ENCODE assay signal across 8 cellular contexts in the genomic region with DNA sequence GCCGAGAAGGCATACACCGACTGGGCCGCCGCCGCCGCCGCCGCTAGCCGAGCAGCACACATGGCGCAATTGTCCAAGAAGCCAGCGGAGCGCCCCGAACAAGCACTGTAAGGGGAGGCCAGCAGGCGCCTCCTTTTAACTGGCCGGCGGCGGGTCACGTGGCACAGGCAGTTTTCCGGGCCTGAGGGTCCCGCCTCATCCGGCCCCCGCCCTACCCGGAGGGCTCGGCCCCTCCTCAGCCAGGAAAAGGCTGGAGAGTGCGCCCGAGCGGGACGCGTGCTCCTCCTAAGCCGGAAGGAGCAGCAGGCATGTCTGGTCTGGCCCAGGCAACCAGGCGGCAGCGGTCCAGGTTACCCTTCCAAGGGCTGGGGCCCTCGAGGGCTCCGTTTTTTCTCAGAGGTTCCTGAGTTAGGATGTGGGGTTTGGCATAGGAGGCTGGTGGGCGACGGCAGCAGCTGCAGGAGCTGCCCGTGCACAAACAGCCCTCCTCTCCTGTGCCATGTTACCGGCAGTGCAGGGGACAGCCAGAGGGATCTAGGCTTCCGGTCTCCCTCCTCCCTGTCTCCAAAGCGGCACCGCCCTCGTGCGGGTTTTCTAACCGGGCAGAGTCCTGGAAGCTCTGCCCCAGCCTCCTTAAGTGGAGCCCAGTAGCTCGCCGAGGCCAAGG. TPM values are rescaled to one million over a fixed set of nuclear protein-coding genes. Genes with fewer than 3 reads are reported as not detected.
A peak's percentile ranks its signal among the peaks of the same experiment; 100 is the strongest.
DNase-seq lines count a peak whose midpoint lies in the region; ATAC-seq and TF ChIP-seq lines count a peak whose summit lies in the region.

GPX1 (minus strand) TSS at position 137 of the 667 bp plus-strand sequence; CDS start at position 62, 75 bp downstream.

- H3K27ac ChIP-seq in ascending aorta, result peak within 1 kb of the TSS; percentile 91 to 95
- peak within 1 kb of the TSS; percentile 93 for H3K27ac ChIP-seq in right cardiac atrium (ENCODE audit: low read length)
- peak within 1 kb of the TSS; percentile 81 to 92 for H3K27ac ChIP-seq in uterus

- intact Hi-C loops in ascending aorta (cut with DNase I) (loop anchor here (1.0 to 2.0 kb wide), 2 partner anchors 54 to 90 kb away; partner anchors contain the start of gene TCTA), right cardiac atrium (cut with DNase I) (loop anchor here in 2 of 4 donors (5.0 to 10.0 kb wide), 2 partner anchors 46 to 54 kb away; partner anchors contain the start of genes RHOA (in 1 of the 2) and TCTA (in 1 of the 2)), uterus (cut with DNase I; ENCODE audit: low total_unique reads) (loop anchor here (5.0 kb wide), 1 partner anchor 54 kb away; the partner anchor contains the start of genes RHOA and TCTA)

- DNase-seq in NCI-H187 (lab: John Stamatoyannopoulos, UW) (peak; percentile 45 to 82), ascending aorta (ENCODE audit: low spot score in 2 of 2) (peak; percentile 79 to 97), right cardiac atrium (peak; percentile 97 to 99 (median 98)), pulmonary artery endothelial cell (ENCODE audit: low read depth, low spot score) (peak; percentile 81), uterus (peak; percentile 94 to 95)
- peak; percentile 91 for DNase-seq in T-helper 2 cell treated with Interferon-gamma antibody and Interleukin-4, amounts not matched to agents 5 μg/mL and 100 μg/mL, for 36 hours (ENCODE audit: low spot score)

- peaks cover 66% of the 10 kb centered on the region for H3K36me3 Mint-ChIP-seq in T-helper 2 cell treated with Interferon-gamma antibody and Interleukin-4, amounts not matched to agents 5 μg/mL and 100 μg/mL, for 36 hours (ENCODE audit: low read depth)

- no peaks in the 10 kb centered on the region for H3K27me3 ChIP-seq in ascending aorta
- H3K27me3 ChIP-seq in right cardiac atrium (ENCODE audit: control insufficient read depth, insufficient read depth), result no peaks in the 10 kb centered on the region
- H3K27me3 ChIP-seq in uterus, result no peaks in the 10 kb centered on the region

- no peak for TF ChIP-seq CTCF in ascending aorta (IDR thresholded peaks at IDR 0.05)
- TF ChIP-seq CTCF in uterus (IDR thresholded peaks at IDR 0.05), result no peak

- TF ChIP-seq POLR2A in GM15510 (IDR thresholded peaks at IDR 0.05; ENCODE audit: borderline replicate concordance, extremely low read depth, insufficient read length), result peak; percentile 93
- peak; percentile 95 to 97 for TF ChIP-seq POLR2A in uterus (IDR thresholded peaks at IDR 0.05)

- H3K36me3 ChIP-seq in ascending aorta, result peaks cover 39 to 55% of the 10 kb centered on the region in 2 donors
- H3K36me3 ChIP-seq in uterus, result no peaks in the 10 kb centered on the region

- H3K9me3 Mint-ChIP-seq in T-helper 2 cell treated with Interferon-gamma antibody and Interleukin-4, amounts not matched to agents 5 μg/mL and 100 μg/mL, for 36 hours, result no peaks in the 10 kb centered on the region

- peak within 1 kb of the TSS; percentile 84 to 85 for H3K4me3 ChIP-seq in ascending aorta
- H3K4me3 ChIP-seq in right cardiac atrium (ENCODE audit: low read length), result peak within 1 kb of the TSS; percentile 68
- H3K4me3 ChIP-seq in uterus, result peak within 1 kb of the TSS; percentile 86 to 87

- no peaks in the 10 kb centered on the region for H3K27me3 Mint-ChIP-seq in T-helper 2 cell treated with Interferon-gamma antibody and Interleukin-4, amounts not matched to agents 5 μg/mL and 100 μg/mL, for 36 hours (ENCODE audit: low read depth)

- ATAC-seq in HG02870 (IDR thresholded peaks at IDR 0.05; ENCODE audit: unreplicated experiment) (peak; percentile 85), right cardiac atrium (peak; percentile 96 to 97)

- H3K27ac Mint-ChIP-seq in T-helper 2 cell treated with Interferon-gamma antibody and Interleukin-4, amounts not matched to agents 5 μg/mL and 100 μg/mL, for 36 hours, result peak within 1 kb of the TSS; percentile 86

- H3K9me3 ChIP-seq in ascending aorta (no peaks in the 10 kb centered on the region), right cardiac atrium (ENCODE audit: control insufficient read depth, low read length) (no peaks in the 10 kb centered on the region), uterus (no peaks in the 10 kb centered on the region)

- peak within 1 kb of the TSS; percentile 88 for H3K4me3 Mint-ChIP-seq in T-helper 2 cell treated with Interferon-gamma antibody and Interleukin-4, amounts not matched to agents 5 μg/mL and 100 μg/mL, for 36 hours

- peaks cover 34% of the 10 kb centered on the region for H3K4me1 Mint-ChIP-seq in T-helper 2 cell treated with Interferon-gamma antibody and Interleukin-4, amounts not matched to agents 5 μg/mL and 100 μg/mL, for 36 hours (ENCODE audit: low read depth)

- 1% methylated on average over 39 of the region's 46 CpGs for WGBS in right cardiac atrium

- peaks cover 0 to 16% of the 10 kb centered on the region in 2 donors for H3K4me1 ChIP-seq in ascending aorta
- peaks cover 4% of the 10 kb centered on the region for H3K4me1 ChIP-seq in right cardiac atrium (ENCODE audit: control insufficient read depth, insufficient read depth, low read length)
- H3K4me1 ChIP-seq in uterus, result peaks cover 0 to 10% of the 10 kb centered on the region in 2 donors

RNA-seq across cellular contexts. Expression of gene GPX1, which starts in this region (rescaled TPM):
- total RNA-seq in ascending aorta (422 TPM), right cardiac atrium (100 to 1,000 TPM; 153 to 254 (median 196) TPM), pulmonary artery endothelial cell (371 and 509 TPM in 2 replicates), uterus (100 to 1,000 TPM in 2 of 4 donors, 10 to 100 TPM in 2; 40.2 to 450 (median 81.2) TPM)
- polyA plus RNA-seq in right cardiac atrium, result 258 TPM

Comparison
In these comparisons a context has a peak if more than half of its experiments do, and no peak if none do; other contexts are left out.
1. Peak in every context shown above with its lines: DNase-seq, ATAC-seq, H3K4me3 ChIP-seq and H3K27ac ChIP-seq.